ENCODE assay signal across 28 cellular contexts in the genomic region with DNA sequence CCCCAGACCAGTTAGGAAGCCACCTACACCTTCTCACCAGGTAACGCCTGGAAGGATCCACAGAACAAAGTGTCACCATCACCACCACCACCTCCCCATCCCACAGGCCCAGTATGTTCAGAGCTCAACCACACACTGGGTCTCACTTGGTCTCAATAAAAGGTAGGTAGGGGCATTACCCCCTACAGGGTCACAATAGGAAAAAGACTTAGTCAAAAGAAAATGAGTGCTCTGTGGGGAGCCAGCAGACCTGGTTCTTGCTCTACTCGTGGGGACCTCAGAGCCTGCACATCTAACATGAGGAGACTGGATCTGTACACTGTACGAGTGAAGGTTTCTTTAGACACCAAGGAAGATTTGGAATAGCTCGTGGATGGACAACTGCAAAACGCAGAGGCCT.
"Had no signal": no experiment of that assay in that cellular context is flagged by ENCODE, and none has a peak within 500 bp of the region (broad histone marks: within the 10 kb centered on the region; RNA-seq: fewer than 3 reads in every experiment).

No MANE protein-coding gene starts in this region.

- H3K27ac Mint-ChIP-seq: activated CD4-positive, alpha-beta T cell treated with anti-CD3 and anti-CD28 coated beads, Interleukin-2, amount 10 ng/mL, durations not matched to agents 24 days and 14 days; activated CD8-positive, alpha-beta T cell treated with anti-CD3 and anti-CD28 coated beads for 36 hours; activated naive CD4-positive, alpha-beta T cell treated with anti-CD3 and anti-CD28 coated beads, Interleukin-2, amount 50 U/mL, for 24 hours; activated naive CD8-positive, alpha-beta T cell treated with anti-CD3 and anti-CD28 coated beads, Interleukin-2, amount 50 U/mL, for 24 hours; activated T-helper 17 cell treated with anti-CD3 and anti-CD28 coated beads, Interleukin-2, amount 50 U/mL, for 72 hours; brain; T-helper 1 cell treated with Interleukin-12 subunit alpha and Interleukin-12 subunit beta and Interleukin-4 antibody, amounts not matched to agents 30 μg/mL and 1 μg/mL, for 36 hours; T-helper 2 cell treated with Interferon-gamma antibody and Interleukin-4, amounts not matched to agents 5 μg/mL and 100 μg/mL, for 36 hours had no signal

- H3K4me3 Mint-ChIP-seq: activated CD4-positive, alpha-beta T cell treated with anti-CD3 and anti-CD28 coated beads, Interleukin-2, amount 10 ng/mL, durations not matched to agents 24 days and 14 days; activated CD8-positive, alpha-beta T cell treated with anti-CD3 and anti-CD28 coated beads for 36 hours; activated naive CD4-positive, alpha-beta T cell treated with anti-CD3 and anti-CD28 coated beads, Interleukin-2, amount 50 U/mL, for 24 hours; activated naive CD8-positive, alpha-beta T cell treated with anti-CD3 and anti-CD28 coated beads, Interleukin-2, amount 50 U/mL, for 24 hours; activated T-cell treated with anti-CD3 and anti-CD28 coated beads, Interleukin-2, amount 50 U/mL, for 72 hours; activated T-helper 17 cell treated with anti-CD3 and anti-CD28 coated beads, Interleukin-2, amount 50 U/mL, for 72 hours; brain; T-helper 1 cell treated with Interleukin-12 subunit alpha and Interleukin-12 subunit beta and Interleukin-4 antibody, amounts not matched to agents 30 μg/mL and 1 μg/mL, for 36 hours; T-helper 2 cell treated with Interferon-gamma antibody and Interleukin-4, amounts not matched to agents 5 μg/mL and 100 μg/mL, for 36 hours had no signal

- H3K4me1 Mint-ChIP-seq: activated CD4-positive, alpha-beta T cell treated with anti-CD3 and anti-CD28 coated beads, Interleukin-2, amount 10 ng/mL, durations not matched to agents 24 days and 14 days; activated naive CD4-positive, alpha-beta T cell treated with anti-CD3 and anti-CD28 coated beads, Interleukin-2, amount 50 U/mL, for 24 hours; activated naive CD8-positive, alpha-beta T cell treated with anti-CD3 and anti-CD28 coated beads, Interleukin-2, amount 50 U/mL, for 24 hours; activated T-helper 17 cell treated with anti-CD3 and anti-CD28 coated beads, Interleukin-2, amount 50 U/mL, for 72 hours; brain had no signal

- H3K4me3 ChIP-seq: MG63, SJSA1 had no signal

- H3K27me3 Mint-ChIP-seq: activated CD4-positive, alpha-beta T cell treated with anti-CD3 and anti-CD28 coated beads, Interleukin-2, amount 10 ng/mL, durations not matched to agents 24 days and 14 days; activated CD8-positive, alpha-beta T cell treated with anti-CD3 and anti-CD28 coated beads for 36 hours; activated naive CD4-positive, alpha-beta T cell treated with anti-CD3 and anti-CD28 coated beads, Interleukin-2, amount 50 U/mL, for 24 hours; activated naive CD8-positive, alpha-beta T cell treated with anti-CD3 and anti-CD28 coated beads, Interleukin-2, amount 50 U/mL, for 24 hours; activated T-helper 17 cell treated with anti-CD3 and anti-CD28 coated beads, Interleukin-2, amount 50 U/mL, for 72 hours; brain had no signal

- DNase-seq: activated CD4-positive, alpha-beta T cell treated with anti-CD3 and anti-CD28 coated beads, Interleukin-2, amount 10 ng/mL, durations not matched to agents 24 days and 14 days; activated CD4-positive, alpha-beta T cell treated with anti-CD3 and anti-CD28 coated beads, Interleukin-2, amount 50 U/mL, for 4 hours; activated CD8-positive, alpha-beta T cell treated with anti-CD3 and anti-CD28 coated beads for 36 hours; activated effector memory CD4-positive, alpha-beta T cell treated with anti-CD3 and anti-CD28 coated beads, Interleukin-2, amount 50 U/mL, for 16 hours; activated naive CD4-positive, alpha-beta T cell; activated naive CD8-positive, alpha-beta T cell treated with anti-CD3 and anti-CD28 coated beads, Interleukin-2, amount 50 U/mL, for 24 hours; activated T-cell treated with anti-CD3 and anti-CD28 coated beads, Interleukin-2, amount 50 U/mL, for 1 hour; activated T-cell treated with anti-CD3 and anti-CD28 coated beads, Interleukin-2, amount 50 U/mL, for 72 hours; anterior cingulate cortex; central memory CD4-positive, alpha-beta T cell; Kasumi-1; KG1; MG63; NCI-H1048; NCI-H1436 treated with DMSO at 0.1 percent for 48 hours; NCI-H1694 treated with DMSO at 0.1 percent for 48 hours; NCI-H2029; NCI-H345; NCI-H524 treated with DMSO at 0.1 percent for 48 hours; SHP77 treated with DMSO at 0.1 percent for 48 hours; SK-N-SH had no signal

- H3K4me1 ChIP-seq: SJSA1 had no signal

- ATAC-seq: activated CD8-positive, alpha-beta T cell treated with anti-CD3 and anti-CD28 coated beads for 36 hours; activated naive CD8-positive, alpha-beta T cell treated with anti-CD3 and anti-CD28 coated beads, Interleukin-2, amount 50 U/mL, for 24 hours; activated T-cell treated with anti-CD3 and anti-CD28 coated beads, Interleukin-2, amount 50 U/mL, for 72 hours; activated T-helper 17 cell treated with anti-CD3 and anti-CD28 coated beads, Interleukin-2, amount 50 U/mL, for 72 hours; Panc1 had no signal

- H3K9me3 ChIP-seq: MG63, SJSA1, SK-N-SH had no signal

- H3K9me3 Mint-ChIP-seq: activated CD4-positive, alpha-beta T cell treated with anti-CD3 and anti-CD28 coated beads, Interleukin-2, amount 10 ng/mL, durations not matched to agents 24 days and 14 days; activated CD8-positive, alpha-beta T cell treated with anti-CD3 and anti-CD28 coated beads for 36 hours; activated naive CD4-positive, alpha-beta T cell treated with anti-CD3 and anti-CD28 coated beads, Interleukin-2, amount 50 U/mL, for 24 hours; activated naive CD8-positive, alpha-beta T cell treated with anti-CD3 and anti-CD28 coated beads, Interleukin-2, amount 50 U/mL, for 24 hours; activated T-cell treated with anti-CD3 and anti-CD28 coated beads, Interleukin-2, amount 50 U/mL, for 72 hours; activated T-helper 17 cell treated with anti-CD3 and anti-CD28 coated beads, Interleukin-2, amount 50 U/mL, for 72 hours; brain; T-helper 1 cell treated with Interleukin-12 subunit alpha and Interleukin-12 subunit beta and Interleukin-4 antibody, amounts not matched to agents 30 μg/mL and 1 μg/mL, for 36 hours; T-helper 2 cell treated with Interferon-gamma antibody and Interleukin-4, amounts not matched to agents 5 μg/mL and 100 μg/mL, for 36 hours had no signal

- H3K27me3 ChIP-seq: MG63, SJSA1 had no signal

- H3K27ac ChIP-seq: SJSA1 had no signal
